Comparison of ENCODE assay signal across 14 cellular contexts in genomic region chr3:129323651-129324294, GRCh38. TPM values are rescaled to one million over a fixed set of nuclear protein-coding genes. Genes with fewer than 3 reads are reported as not detected.
DNase-seq lines count a peak whose midpoint lies in the region; ATAC-seq, FAIRE-seq and TF ChIP-seq lines count a peak whose summit lies in the region.
"Had no signal": no experiment of that assay in that cellular context is flagged by ENCODE, and none has a peak within 500 bp of the region (broad histone marks: within the 10 kb centered on the region; RNA-seq: fewer than 3 reads in every experiment).

No MANE protein-coding gene starts in this region.

- in situ Hi-C loops in K562 (cut with MboI), result no loop called here

- H3K4me3 ChIP-seq in K562 (no peak overlapping the region), retinal pigment epithelial cell (ENCODE audit: low read length) (no peak overlapping the region)
- H3K4me3 ChIP-seq: PC-9 had no signal

- TF ChIP-seq CTCF in GM10266 (IDR thresholded peaks at IDR 0.05; ENCODE audit: control insufficient read depth, insufficient read depth, low read depth, missing control alignments) (peak; percentile 47), K562 (IDR thresholded peaks at IDR 0.05 in 2 of 3, conservative IDR thresholded peaks at IDR 0.05 in 1 of 3; ENCODE audit: insufficient read depth in 2 of 3, low read depth in 1 of 3, low read length in 3 of 3) (peak; percentile 27 to 36 (median 32); a peak in 3 of 6 replicates), retinal pigment epithelial cell (conservative IDR thresholded peaks at IDR 0.05; ENCODE audit: low read depth, low read length) (peak; percentile 20)

- ATAC-seq in HG02798 (IDR thresholded peaks at IDR 0.05; ENCODE audit: poor library complexity, unreplicated experiment), result peak; percentile 64
- ATAC-seq in K562, result peak; percentile 76
- ATAC-seq: left ventricle myocardium superior; stimulated activated effector memory CD8-positive, alpha-beta T cell treated with anti-CD3 and anti-CD28 coated beads, Interleukin-12 subunit alpha, Interleukin-12 subunit beta, amount 100 ng/mL, for 72 hours had no signal

- WGBS in K562 (ENCODE audit: insufficient coverage, low coverage, missing lambda C conversion rate), result 43% methylated on average over 6 of the region's 12 CpGs

- POLR2A ChIA-PET in K562 (lab: Yijun Ruan, JAX), result interaction anchor here (0.6 kb wide), 1 partner anchor 529 kb away, joined by 3 read pairs; no protein-coding TSS in a partner anchor

- no peak overlapping the region for H2AFZ ChIP-seq in K562 (ENCODE audit: low read depth, low read length)
- H2AFZ ChIP-seq: PC-9 had no signal

- BruUV-seq in K562 (replicated peaks; lab: Mats Ljungman, UMichigan), result no TSS peak

- no peaks in the 10 kb centered on the region for H3K9me3 ChIP-seq in K562 (replicated peaks; ENCODE audit: control insufficient read depth, insufficient read depth, low read depth, low read length)

- H3K36me3 ChIP-seq in K562 (ENCODE audit: control insufficient read depth, insufficient read depth, low read length), result no peaks in the 10 kb centered on the region

- H3K27ac ChIP-seq in K562 (ENCODE audit: extremely low read depth, low read depth, low read length), result no peak overlapping the region
- H3K27ac ChIP-seq: PC-9 had no signal

- no peak for FAIRE-seq in K562 (lab: Jason Lieb, UNC)

- TF ChIP-seq RAD21 in K562 (CRISPR knock-in tag; conservative IDR thresholded peaks at IDR 0.05 in 1 of 2, IDR thresholded peaks at IDR 0.05 in 1 of 2), result no peak; a peak in 1 of 4 replicates

- no peak overlapping the region for H3K4me2 ChIP-seq in K562 (ENCODE audit: insufficient read depth, low read length)
- H3K4me2 ChIP-seq: PC-9 had no signal

- TF ChIP-seq EP300 in K562 (IDR thresholded peaks at IDR 0.05; ENCODE audit: low read length), result no peak

- H3K79me2 ChIP-seq in K562 (ENCODE audit: control insufficient read depth, insufficient read depth, low read length), result no peaks in the 10 kb centered on the region

- no peak overlapping the region for H3K9ac ChIP-seq in K562 (ENCODE audit: insufficient read depth in 1 of 2, low read depth in 2 of 2, low read length in 2 of 2)

- intact Hi-C loops in K562 (cut with micrococcal nuclease), result loop anchor here (10.0 kb wide), 1 partner anchor 91 kb away; no protein-coding TSS in a partner anchor

- TF ChIP-seq POLR2A in K562 (conservative IDR thresholded peaks at IDR 0.05), result no peak

- CTCF ChIA-PET in K562 (lab: Yijun Ruan, JAX; ENCODE audit: low intra/inter-chr PET ratio), result no interaction called here

- no peaks in the 10 kb centered on the region for H3K9me1 ChIP-seq in K562 (ENCODE audit: control insufficient read depth, insufficient read depth, low read length)

- H3K27me3 ChIP-seq in K562 (ENCODE audit: control insufficient read depth in 2 of 2, insufficient read depth in 2 of 2, low read length in 2 of 2), result no peaks in the 10 kb centered on the region

- H3K4me1 ChIP-seq in K562 (replicated peaks in 1 of 2; ENCODE audit: control insufficient read depth in 2 of 2, insufficient read depth in 2 of 2, low read length in 2 of 2), result peaks cover 4 to 20% of the 10 kb centered on the region in 2 experiments; a peak in 4 of 5 replicates

- H4K20me1 ChIP-seq in K562 (replicated peaks; ENCODE audit: control insufficient read depth, insufficient read depth, low read length), result no peaks in the 10 kb centered on the region

- no peak for DNase-seq in GM10266 (ENCODE audit: extremely low spot score)
- DNase-seq in K562 (ENCODE audit: extremely low read depth in 1 of 4, low spot score in 3 of 4), result peak; percentile 25 to 45 (median 28)
- no peak for DNase-seq in retinal pigment epithelial cell (ENCODE audit: low read depth)
- no peak for DNase-seq in SW 1271 (lab: John Stamatoyannopoulos, UW)
- DNase-seq in DMS79 treated with DMSO at 0.1 percent for 48 hours (lab: John Stamatoyannopoulos, UW), result no peak
- DNase-seq in COLO829 (ENCODE audit: low spot score), result no peak
- DNase-seq: GOT3; left ventricle myocardium superior; NCI-H2081; PC-9; stimulated activated CD4-positive, alpha-beta T cell treated with anti-CD3 and anti-CD28 coated beads, Interleukin-15, amount 100 ng/mL, for 24 hours; T1000 had no signal

TF ChIP-seq in K562, 482 proteins besides CTCF, POLR2A, EP300 and RAD21:
- peak; percentile 13 for TF ChIP-seq CTCFL (IDR thresholded peaks at IDR 0.05; ENCODE audit: borderline replicate concordance, insufficient read depth, low read depth, low read length, poor library complexity, severe bottlenecking)
- TF ChIP-seq ZNF655 (CRISPR knock-in tag; IDR thresholded peaks at IDR 0.05), result no peak

RNA-seq across cellular contexts. Expression of gene HMCES, which starts 45.1 kb away (rescaled TPM):
- total RNA-seq in K562 (2011; cell fraction: chromatin; rRNA removed; ENCODE audit: low replicate concordance), result 5.1 and 8.1 TPM in 2 replicates
- 6.2 and 9.0 TPM in 2 replicates for total RNA-seq in K562 (2011; cell fraction: nucleolus; rRNA removed)
- total RNA-seq in K562 (2011; cell fraction: nucleoplasm; rRNA removed), result 5.4 and 7.0 TPM in 2 replicates
- total RNA-seq in K562 (2014; rRNA removed), result 23.5 and 36.1 TPM in 2 replicates
- 18.8 and 20.2 TPM in 2 replicates for total RNA-seq in K562 (2014; rRNA removed; fragmentation: Illumina TruSeq; extraction: Trizol)
- 18.1 and 20.6 TPM in 2 replicates for total RNA-seq in K562 (2015; rRNA removed; fragmentation: Illumina TruSeq; extraction: Trizol)
- 34.7 and 42.6 TPM in 2 replicates for total RNA-seq in K562 (2021)
- polyA plus RNA-seq in K562 (2011; rRNA removed), result 21.7 and 24.8 TPM in 2 replicates
- 15.4 and 17.0 TPM in 2 replicates for polyA plus RNA-seq in K562 (2011; cell fraction: cytosol; rRNA removed)
- polyA plus RNA-seq in K562 (2011; cell fraction: nucleus; rRNA removed), result 12.7 and 14.4 TPM in 2 replicates
- polyA plus RNA-seq in K562 (2012), result 34.9 and 43.6 TPM in 2 replicates
- 45.3 and 46.9 TPM in 2 replicates for polyA plus RNA-seq in K562 (2014; fragmentation: Illumina TruSeq; extraction: Trizol)
- 10 to 100 TPM; 23.0 to 25.2 TPM for polyA plus RNA-seq in K562 (2014; fragmentation: Nextera tagmentation; extraction: Ambion mirVana)
- polyA plus RNA-seq in K562 (2014; rRNA removed), result 26.7 and 27.6 TPM in 2 replicates
- 14.1 and 16.4 TPM in 2 replicates for polyA minus RNA-seq in K562 (2011; rRNA and poly(A)+ RNA removed)
- 13.3 and 19.9 TPM in 2 replicates for polyA minus RNA-seq in K562 (2011; cell fraction: cytosol; rRNA and poly(A)+ RNA removed)
- polyA minus RNA-seq in K562 (2011; cell fraction: nucleus; rRNA and poly(A)+ RNA removed), result 4.2 and 6.3 TPM in 2 replicates

Comparison
In these comparisons a context has a peak if more than half of its experiments do, and no peak if none do; other contexts are left out.
1. DNase-seq: peak in K562 (4 of 4); none in GM10266 (single experiment), retinal pigment epithelial cell (single experiment), SW 1271 (0 of 2), DMS79 treated with DMSO at 0.1 percent for 48 hours (single experiment) and COLO829 (single experiment).
2. Peak in every context shown above with its lines, with median percentiles within 50 percentile points of each other: CTCF ChIP-seq.